ENCODE assay signal across 15 cellular contexts in genomic region chr6:149331871-149332270, GRCh38. TPM values are rescaled to one million over a fixed set of nuclear protein-coding genes. Genes with fewer than 3 reads are reported as not detected.
A peak's percentile ranks its signal among the peaks of the same experiment; 100 is the strongest.
DNase-seq lines count a peak whose midpoint lies in the region; ATAC-seq lines count a peak whose summit lies in the region.
"Had no signal": no experiment of that assay in that cellular context is flagged by ENCODE, and none has a peak within 500 bp of the region (broad histone marks: within the 10 kb centered on the region; RNA-seq: fewer than 3 reads in every experiment).

No MANE protein-coding gene starts in this region.

- H3K36me3 ChIP-seq in aorta (ENCODE audit: control insufficient read depth in 1 of 2, insufficient read depth in 2 of 2, low read length in 1 of 2) = no peaks in the 10 kb centered on the region
- H3K36me3 ChIP-seq: neural progenitor cell, spleen, tibial nerve had no signal

- H3K9me3 ChIP-seq in aorta (ENCODE audit: control insufficient read depth, low read length) = no peaks in the 10 kb centered on the region
- H3K9me3 ChIP-seq: spleen, tibial nerve had no signal

- no peaks in the 10 kb centered on the region for H3K27me3 ChIP-seq in aorta (ENCODE audit: control insufficient read depth in 1 of 2, insufficient read depth in 2 of 2, low read length in 1 of 2)
- H3K27me3 ChIP-seq: neural progenitor cell, spleen, tibial nerve had no signal

- no peaks in the 10 kb centered on the region for H3K27me3 Mint-ChIP-seq in activated T-cell treated with anti-CD3 and anti-CD28 coated beads, Interleukin-2, amount 50 U/mL, for 4 hours (ENCODE audit: low read depth)
- no peaks in the 10 kb centered on the region for H3K27me3 Mint-ChIP-seq in T-cell
- H3K27me3 Mint-ChIP-seq in effector memory CD8-positive, alpha-beta T cell = no peaks in the 10 kb centered on the region
- H3K27me3 Mint-ChIP-seq: IgD-negative memory B cell had no signal

- peaks cover 0 to 24% of the 10 kb centered on the region in 2 donors for H3K4me1 ChIP-seq in aorta (ENCODE audit: control insufficient read depth in 1 of 2, insufficient read depth in 2 of 2, low read length in 2 of 2)

- no peak overlapping the region for H3K27ac ChIP-seq in aorta (ENCODE audit: low read depth in 1 of 2, low read length in 2 of 2)
- H3K27ac ChIP-seq: spleen, tibial nerve had no signal

- peaks cover 88% of the 10 kb centered on the region for H3K4me1 Mint-ChIP-seq in activated T-cell treated with anti-CD3 and anti-CD28 coated beads, Interleukin-2, amount 50 U/mL, for 4 hours (ENCODE audit: low read depth)
- H3K4me1 Mint-ChIP-seq in T-cell = peaks cover 90 to 95% (median 93%) of the 10 kb centered on the region in 3 donors
- peaks cover 62 to 81% of the 10 kb centered on the region in 2 donors for H3K4me1 Mint-ChIP-seq in effector memory CD8-positive, alpha-beta T cell (ENCODE audit: low read depth in 2 of 2)
- peaks cover 86% of the 10 kb centered on the region for H3K4me1 Mint-ChIP-seq in stimulated activated effector memory CD8-positive, alpha-beta T cell treated with anti-CD3 and anti-CD28 coated beads, Interleukin-12 subunit alpha, Interleukin-12 subunit beta, amount 100 ng/mL, for 72 hours

- ATAC-seq in activated T-cell treated with anti-CD3 and anti-CD28 coated beads, Interleukin-2, amount 50 U/mL, for 4 hours = no peak
- ATAC-seq in T-cell (replicated peaks in 1 of 4) (no peak), aorta (ENCODE audit: low FRiP score) (no peak)
- no peak for ATAC-seq in effector memory CD8-positive, alpha-beta T cell (replicated peaks)
- ATAC-seq in stimulated activated effector memory CD8-positive, alpha-beta T cell treated with anti-CD3 and anti-CD28 coated beads, Interleukin-12 subunit alpha, Interleukin-12 subunit beta, amount 100 ng/mL, for 72 hours = no peak

- no peak for DNase-seq in activated T-cell treated with anti-CD3 and anti-CD28 coated beads, Interleukin-2, amount 50 U/mL, for 4 hours
- no peak for DNase-seq in activated T-cell treated with anti-CD3 and anti-CD28 coated beads, Interleukin-2, amount 50 U/mL, for 1 hour
- DNase-seq in T-cell = no peak
- no peak for DNase-seq in effector memory CD8-positive, alpha-beta T cell
- no peak for DNase-seq in stimulated activated effector memory CD8-positive, alpha-beta T cell treated with anti-CD3 and anti-CD28 coated beads, Interleukin-12 subunit alpha, Interleukin-12 subunit beta, amount 100 ng/mL, for 72 hours (ENCODE audit: low spot score in 2 of 2)
- no peak for DNase-seq in NCI-H1105 treated with DMSO at 0.1 percent for 48 hours (lab: John Stamatoyannopoulos, UW)
- DNase-seq in aorta = no peak
- no peak for DNase-seq in Ammon's horn (ENCODE audit: low spot score)
- DNase-seq: activated CD8-positive, alpha-beta memory T cell treated with anti-CD3 and anti-CD28 coated beads, Interleukin-2, amount 50 U/mL, for 48 hours; hippocampal formation; NCI-H1417; spleen had no signal

- H3K36me3 Mint-ChIP-seq in activated T-cell treated with anti-CD3 and anti-CD28 coated beads, Interleukin-2, amount 50 U/mL, for 4 hours (ENCODE audit: insufficient read depth) = peaks cover 21% of the 10 kb centered on the region
- no peaks in the 10 kb centered on the region for H3K36me3 Mint-ChIP-seq in T-cell
- H3K36me3 Mint-ChIP-seq in effector memory CD8-positive, alpha-beta T cell (ENCODE audit: insufficient read depth) = no peaks in the 10 kb centered on the region
- peaks cover 53% of the 10 kb centered on the region for H3K36me3 Mint-ChIP-seq in stimulated activated effector memory CD8-positive, alpha-beta T cell treated with anti-CD3 and anti-CD28 coated beads, Interleukin-12 subunit alpha, Interleukin-12 subunit beta, amount 100 ng/mL, for 72 hours
- H3K36me3 Mint-ChIP-seq: IgD-negative memory B cell had no signal

- no peak overlapping the region for H3K4me3 ChIP-seq in aorta (ENCODE audit: low read length in 2 of 2)
- H3K4me3 ChIP-seq: neural progenitor cell, spleen, tibial nerve had no signal

- peak overlapping the region; percentile 53 for H3K4me3 Mint-ChIP-seq in activated T-cell treated with anti-CD3 and anti-CD28 coated beads, Interleukin-2, amount 50 U/mL, for 4 hours
- H3K4me3 Mint-ChIP-seq in T-cell = peak overlapping the region; percentile 13 to 64 (median 46)
- H3K4me3 Mint-ChIP-seq in effector memory CD8-positive, alpha-beta T cell = peak overlapping the region; percentile 41 to 59
- H3K4me3 Mint-ChIP-seq in stimulated activated effector memory CD8-positive, alpha-beta T cell treated with anti-CD3 and anti-CD28 coated beads, Interleukin-12 subunit alpha, Interleukin-12 subunit beta, amount 100 ng/mL, for 72 hours = peak overlapping the region; percentile 57
- H3K4me3 Mint-ChIP-seq: neural progenitor cell had no signal

- WGBS in aorta, 2 donors = 66 to 70% methylated on average over 2 of the region's 2 CpGs

- intact Hi-C loops in aorta (cut with DNase I) = no loop called here

- H3K27ac Mint-ChIP-seq in T-cell = peak overlapping the region; percentile 36 to 70
- H3K27ac Mint-ChIP-seq in effector memory CD8-positive, alpha-beta T cell = peak overlapping the region; percentile 1 to 29
- H3K27ac Mint-ChIP-seq in stimulated activated effector memory CD8-positive, alpha-beta T cell treated with anti-CD3 and anti-CD28 coated beads, Interleukin-12 subunit alpha, Interleukin-12 subunit beta, amount 100 ng/mL, for 72 hours = peak overlapping the region; percentile 63
- H3K27ac Mint-ChIP-seq: IgD-negative memory B cell, neural progenitor cell had no signal

- CTCF ChIA-PET in T-cell (lab: Charles Lee) = interaction anchor here in 1 of 2 donors (0.7 to 0.8 kb wide), 2 partner anchors 45 to 274 kb away, joined by 3 read pairs; no protein-coding TSS in a partner anchor

- H3K9me3 Mint-ChIP-seq in activated T-cell treated with anti-CD3 and anti-CD28 coated beads, Interleukin-2, amount 50 U/mL, for 4 hours = no peaks in the 10 kb centered on the region
- H3K9me3 Mint-ChIP-seq in T-cell = no peaks in the 10 kb centered on the region
- H3K9me3 Mint-ChIP-seq in effector memory CD8-positive, alpha-beta T cell = no peaks in the 10 kb centered on the region
- H3K9me3 Mint-ChIP-seq in stimulated activated effector memory CD8-positive, alpha-beta T cell treated with anti-CD3 and anti-CD28 coated beads, Interleukin-12 subunit alpha, Interleukin-12 subunit beta, amount 100 ng/mL, for 72 hours = no peaks in the 10 kb centered on the region
- H3K9me3 Mint-ChIP-seq: IgD-negative memory B cell had no signal

- POLR2A ChIA-PET in T-cell (lab: Charles Lee) = interaction anchor here in 1 of 2 donors (0.6 kb wide), 1 partner anchor 1311 kb away, joined by 4 read pairs; no protein-coding TSS in a partner anchor

RNA-seq across cellular contexts. Expression of gene TAB2, which starts 14.4 kb away (rescaled TPM):
- 10 to 100 TPM; 69.7 to 84.9 (median 77.4) TPM for total RNA-seq in activated T-cell treated with anti-CD3 and anti-CD28 coated beads, Interleukin-2, amount 50 U/mL, for 4 hours
- total RNA-seq in T-cell (100 to 1,000 TPM; 128 to 160 (median 146) TPM), aorta (10 to 100 TPM; 68.1 to 68.6 TPM)
- 10 to 100 TPM; 22.2 to 49.6 TPM for polyA plus RNA-seq in aorta
